Comparison of ENCODE assay signal across 1 cellular context in genomic region chr20:58469500-58470129, GRCh38.
TF ChIP-seq lines count a peak whose summit lies in the region.

No MANE protein-coding gene starts in this region.

TF ChIP-seq in HepG2, 621 proteins besides CTCF, POLR2A, EP300 and RAD21 (continued from another document):
- 0 out of 2 replicates have a peak, but pooled peaks have one; percentile 32 for TF ChIP-seq NRL (CRISPR knock-in tag; IDR thresholded peaks at IDR 0.05; ENCODE audit: borderline replicate concordance)
